ENCODE assay signal across 19 cellular contexts in the genomic region with DNA sequence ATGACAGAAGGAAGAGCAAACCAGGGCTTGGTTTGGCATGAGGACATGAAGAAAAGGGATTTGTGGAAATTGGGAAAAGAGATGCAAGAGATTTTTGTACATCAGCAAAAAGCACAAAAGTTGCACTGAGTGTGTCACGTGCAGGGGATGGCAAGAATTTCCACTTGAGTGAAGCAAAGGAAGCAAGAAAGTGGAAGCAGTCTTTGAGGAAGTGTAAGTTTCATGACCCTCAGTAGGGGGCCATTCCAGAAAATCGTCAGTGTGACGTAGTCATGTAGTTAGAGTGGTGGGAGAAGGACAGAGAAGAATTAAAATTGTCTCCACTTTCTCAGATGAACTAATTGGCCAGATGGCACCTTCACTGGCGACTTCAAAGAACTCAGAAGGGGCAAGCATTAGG.
DNase-seq lines count a peak whose midpoint lies in the region; TF ChIP-seq lines count a peak whose summit lies in the region.
"Had no signal": no experiment of that assay in that cellular context is flagged by ENCODE, and none has a peak within 500 bp of the region (broad histone marks: within the 10 kb centered on the region; RNA-seq: fewer than 3 reads in every experiment).

No MANE protein-coding gene starts in this region.

- peak; percentile 52 for DNase-seq in ACHN
- peak; percentile 32 for DNase-seq in OCI-LY7 (ENCODE audit: low spot score)
- DNase-seq in kidney tubule cell (ENCODE audit: low spot score) = peak; percentile 68
- no peak for DNase-seq in activated T-cell treated with anti-CD3 and anti-CD28 coated beads, Interleukin-2, amount 50 U/mL, for 1 hour
- DNase-seq in pons (ENCODE audit: low spot score) = no peak
- no peak for DNase-seq in DMS114 treated with DMSO at 0.1 percent for 48 hours (lab: John Stamatoyannopoulos, UW; ENCODE audit: unreplicated experiment)
- no peak for DNase-seq in chondrocyte (ENCODE audit: low spot score)
- DNase-seq: activated CD4-positive, alpha-beta T cell treated with anti-CD3 and anti-CD28 coated beads for 1 hour; amniotic stem cell; CD4-positive, alpha-beta memory T cell; cerebellar nuclear complex; effector memory CD8-positive, alpha-beta T cell; EL; NCI-H1105 treated with DMSO at 0.1 percent for 48 hours; T-helper 2 cell had no signal

- no peak for TF ChIP-seq RAD21 in Ishikawa (IDR thresholded peaks at IDR 0.05; ENCODE audit: low read depth)

- H3K27ac ChIP-seq in OCI-LY7 (ENCODE audit: low read depth, low read length, poor library complexity, severe bottlenecking) = no peak overlapping the region
- H3K27ac ChIP-seq: A549, hepatocyte had no signal

- 0 out of 2 replicates have a peak overlapping the region, but pooled peaks have one; percentile 4 for H3K4me2 ChIP-seq in OCI-LY7 (ENCODE audit: low read length)
- H3K4me2 ChIP-seq: A549, hepatocyte had no signal

- intact Hi-C loops in OCI-LY7 (cut with micrococcal nuclease; ENCODE audit: unreplicated experiment) = no loop called here

- H3K79me2 ChIP-seq in OCI-LY7 (ENCODE audit: insufficient read depth, low read depth, low read length) = no peaks in the 10 kb centered on the region
- H3K79me2 ChIP-seq: hepatocyte had no signal

- no TSS peak for BruUV-seq in OCI-LY7 (replicated peaks; lab: Mats Ljungman, UMichigan)

- H4K20me1 ChIP-seq in OCI-LY7 (ENCODE audit: insufficient read depth, low read length) = no peaks in the 10 kb centered on the region

- no peak overlapping the region for H3K4me3 Mint-ChIP-seq in chondrocyte (ENCODE audit: unreplicated experiment)
- H3K4me3 Mint-ChIP-seq: CD4-positive, alpha-beta memory T cell; effector memory CD8-positive, alpha-beta T cell; mesothelial cell of epicardium had no signal

- H3K4me3 ChIP-seq in OCI-LY7 (ENCODE audit: low read depth, low read length, poor library complexity, severe bottlenecking) = no peak overlapping the region
- H3K4me3 ChIP-seq: A549, hepatocyte had no signal

- no peak overlapping the region for H2AFZ ChIP-seq in OCI-LY7 (ENCODE audit: low read length)
- H2AFZ ChIP-seq: hepatocyte had no signal

- H3K4me1 Mint-ChIP-seq in chondrocyte (ENCODE audit: low read depth) = peaks cover 49% of the 10 kb centered on the region
- H3K4me1 Mint-ChIP-seq: CD4-positive, alpha-beta memory T cell had no signal

- POLR2A ChIA-PET in OCI-LY7 (lab: Charles Lee) = no interaction called here

- CTCF ChIA-PET in OCI-LY7 (lab: Charles Lee; ENCODE audit: unreplicated experiment) = no interaction called here

- TF ChIP-seq CTCF in OCI-LY7 (conservative IDR thresholded peaks at IDR 0.05; ENCODE audit: low read length) = 0 out of 2 replicates have a peak, but pooled peaks have one; percentile 22
- TF ChIP-seq CTCF in chondrocyte (IDR thresholded peaks at IDR 0.05) = no peak

- in situ Hi-C loops in ACHN (cut with HindIII; ENCODE audit: low pct_ligation_motif_present, low pct_unique_long_range_greater_than_20kb, low sequenced_read_pairs) = no loop called here

- H3K9me3 Mint-ChIP-seq in chondrocyte (ENCODE audit: low read depth) = no peaks in the 10 kb centered on the region
- H3K9me3 Mint-ChIP-seq: mesothelial cell of epicardium had no signal

- no peaks in the 10 kb centered on the region for H3K27me3 Mint-ChIP-seq in chondrocyte (ENCODE audit: low read depth)
- H3K27me3 Mint-ChIP-seq: CD4-positive, alpha-beta memory T cell; effector memory CD8-positive, alpha-beta T cell had no signal

- H3K4me1 ChIP-seq in OCI-LY7 (ENCODE audit: insufficient read depth, low read length, poor library complexity, severe bottlenecking) = peaks cover 10% of the 10 kb centered on the region
- H3K4me1 ChIP-seq: A549 had no signal

- no peaks in the 10 kb centered on the region for H3K9me3 ChIP-seq in OCI-LY7 (ENCODE audit: low read length)
- H3K9me3 ChIP-seq: A549 had no signal

- H3K27ac Mint-ChIP-seq in chondrocyte (ENCODE audit: unreplicated experiment) = no peak overlapping the region
- H3K27ac Mint-ChIP-seq: CD4-positive, alpha-beta memory T cell; effector memory CD8-positive, alpha-beta T cell; mesothelial cell of epicardium had no signal

- H3K36me3 ChIP-seq in OCI-LY7 (ENCODE audit: insufficient read depth, low read length) = 0 out of 2 replicates have a peak, but pooled peaks cover 5% of the 10 kb centered on the region

- no peaks in the 10 kb centered on the region for H3K9me2 ChIP-seq in OCI-LY7 (ENCODE audit: insufficient read depth, low read length)

- no peaks in the 10 kb centered on the region for H3K36me3 Mint-ChIP-seq in chondrocyte (ENCODE audit: low read depth)
- H3K36me3 Mint-ChIP-seq: CD4-positive, alpha-beta memory T cell had no signal

- no peak for TF ChIP-seq EP300 in Ishikawa (IDR thresholded peaks at IDR 0.05; ENCODE audit: borderline replicate concordance)

TF ChIP-seq in Ishikawa, 13 proteins besides CTCF, POLR2A, EP300 and RAD21:
- TF ChIP-seq, protein P1, sequence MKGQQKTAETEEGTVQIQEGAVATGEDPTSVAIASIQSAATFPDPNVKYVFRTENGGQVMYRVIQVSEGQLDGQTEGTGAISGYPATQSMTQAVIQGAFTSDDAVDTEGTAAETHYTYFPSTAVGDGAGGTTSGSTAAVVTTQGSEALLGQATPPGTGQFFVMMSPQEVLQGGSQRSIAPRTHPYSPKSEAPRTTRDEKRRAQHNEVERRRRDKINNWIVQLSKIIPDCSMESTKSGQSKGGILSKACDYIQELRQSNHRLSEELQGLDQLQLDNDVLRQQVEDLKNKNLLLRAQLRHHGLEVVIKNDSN (IDR thresholded peaks at IDR 0.05) = 0 out of 2 replicates have a peak, but pooled peaks have one; percentile 34
- no peak for TF ChIP-seq CEBPB (IDR thresholded peaks at IDR 0.05)

Comparison
In these comparisons a context has a peak if more than half of its experiments do, and no peak if none do; other contexts are left out.
1. DNase-seq: peak in ACHN (single experiment), OCI-LY7 (single experiment) and kidney tubule cell (single experiment); none in activated T-cell treated with anti-CD3 and anti-CD28 coated beads, Interleukin-2, amount 50 U/mL, for 1 hour (single experiment), pons (single experiment), DMS114 treated with DMSO at 0.1 percent for 48 hours (single experiment) and chondrocyte (single experiment).